18 cellular contexts compared by ENCODE assay signal in the genomic region with DNA sequence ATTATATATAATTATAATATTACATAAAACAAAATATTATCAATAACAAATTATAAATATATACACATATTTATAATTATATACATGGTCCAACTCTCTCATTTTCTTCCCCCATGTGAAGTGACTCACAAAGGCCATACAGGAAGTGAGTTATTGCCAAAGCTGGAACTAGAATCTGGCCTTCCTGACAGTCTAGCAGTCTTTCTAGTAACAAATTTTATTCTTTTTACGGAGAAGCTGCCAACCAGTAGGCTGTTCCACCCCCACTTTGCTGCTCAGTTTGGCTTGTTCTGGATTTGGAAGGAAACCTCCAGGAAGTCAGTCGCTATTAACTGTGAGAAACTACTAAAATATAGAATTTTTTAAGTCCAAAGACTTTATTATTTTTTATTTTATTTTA.
DNase-seq lines count a peak whose midpoint lies in the region; ATAC-seq, FAIRE-seq and TF ChIP-seq lines count a peak whose summit lies in the region.
"Had no signal": no experiment of that assay in that cellular context is flagged by ENCODE, and none has a peak within 500 bp of the region (broad histone marks: within the 10 kb centered on the region; RNA-seq: fewer than 3 reads in every experiment).

No MANE protein-coding gene starts in this region.

- H3K27me3 ChIP-seq in right atrium auricular region (no peaks in the 10 kb centered on the region), body of pancreas (no peaks in the 10 kb centered on the region)
- H3K27me3 ChIP-seq: Peyer's patch had no signal

- H3K27ac ChIP-seq in right atrium auricular region = peak overlapping the region; percentile 21 to 68
- H3K27ac ChIP-seq in substantia nigra (ENCODE audit: low read depth, low read length, poor library complexity, severe bottlenecking) = no peak overlapping the region
- no peak overlapping the region for H3K27ac ChIP-seq in body of pancreas
- H3K27ac ChIP-seq: Peyer's patch had no signal

- TF ChIP-seq CTCF in astrocyte of the spinal cord (IDR thresholded peaks at IDR 0.05; ENCODE audit: low read depth, low read length) (no peak), right atrium auricular region (IDR thresholded peaks at IDR 0.05) (no peak), GM20000 (IDR thresholded peaks at IDR 0.05; ENCODE audit: extremely low read depth, missing control alignments) (no peak), body of pancreas (IDR thresholded peaks at IDR 0.05) (no peak)

- intact Hi-C loops in body of pancreas (cut with DNase I) = no loop called here

- no peaks in the 10 kb centered on the region for H3K36me3 ChIP-seq in right atrium auricular region
- no peaks in the 10 kb centered on the region for H3K36me3 ChIP-seq in body of pancreas (replicated peaks in 1 of 2; ENCODE audit: insufficient read depth in 1 of 2, low read depth in 2 of 2)

- no peak for ATAC-seq in body of pancreas
- ATAC-seq: activated CD4-positive, CD25-positive, alpha-beta regulatory T cell treated with anti-CD3 and anti-CD28 coated beads, Interleukin-2, amount 50 U/mL, for 24 hours; sciatic nerve had no signal

- H3K4me1 ChIP-seq in right atrium auricular region (peaks cover 0 to 14% of the 10 kb centered on the region in 2 donors), body of pancreas (no peaks in the 10 kb centered on the region)
- H3K4me1 ChIP-seq: Peyer's patch had no signal

- TF ChIP-seq POLR2A in body of pancreas (IDR thresholded peaks at IDR 0.05) = no peak

- in situ Hi-C loops in astrocyte of the spinal cord (cut with HindIII; ENCODE audit: low sequenced_read_pairs) = no loop called here

- no peaks in the 10 kb centered on the region for H3K9me3 ChIP-seq in right atrium auricular region
- H3K9me3 ChIP-seq in body of pancreas = no peaks in the 10 kb centered on the region
- H3K9me3 ChIP-seq: Peyer's patch had no signal

- H3K4me3 ChIP-seq in astrocyte of the spinal cord (ENCODE audit: low read depth, low read length) (no peak overlapping the region), right atrium auricular region (no peak overlapping the region), body of pancreas (no peak overlapping the region)
- H3K4me3 ChIP-seq: Peyer's patch had no signal

- DNase-seq in A172 (ENCODE audit: low spot score) (peak; percentile 64), HT1080 (ENCODE audit: low read depth) (peak; percentile 63), astrocyte of the spinal cord (ENCODE audit: low read depth, low spot score) (peak; percentile 47), right atrium auricular region (ENCODE audit: low spot score) (no peak), GM20000 (ENCODE audit: low spot score) (no peak), substantia nigra (lab: John Stamatoyannopoulos, UW) (no peak), GM19239 (ENCODE audit: insufficient read length, low spot score) (no peak), body of pancreas (no peak)
- DNase-seq: activated CD8-positive, alpha-beta memory T cell treated with anti-CD3 and anti-CD28 coated beads, Interleukin-2, amount 50 U/mL, for 48 hours; activated naive CD4-positive, alpha-beta T cell treated with anti-CD3 and anti-CD28 coated beads, Interleukin-2, amount 50 U/mL, for 16 hours; DMS 273 treated with DMSO at 0.1 percent for 48 hours; KBM-7; NCI-H1930; NCI-H524 treated with DMSO at 0.1 percent for 48 hours; Peyer's patch; stimulated activated naive CD4-positive, alpha-beta T cell had no signal

- FAIRE-seq in GM19239 (lab: Jason Lieb, UNC) = no peak

- 83 to 86% methylated on average over 2 of the region's 2 CpGs for WGBS in body of pancreas, 2 donors

Comparison
In these comparisons a context has a peak if more than half of its experiments do, and no peak if none do; other contexts are left out.
1. DNase-seq: peak in A172 (single experiment), HT1080 (single experiment) and astrocyte of the spinal cord (single experiment); none in right atrium auricular region (single experiment), GM20000 (single experiment), substantia nigra (0 of 49), GM19239 (single experiment) and body of pancreas (0 of 4).
2. H3K27ac ChIP-seq: peak in right atrium auricular region (2 of 2); none in substantia nigra (single experiment) and body of pancreas (0 of 4).